8 cellular contexts compared by ENCODE assay signal in genomic region chr19:49506575-49507105, GRCh38. TPM values are rescaled to one million over a fixed set of nuclear protein-coding genes. Genes with fewer than 3 reads are reported as not detected.
DNase-seq lines count a peak whose midpoint lies in the region; ATAC-seq and TF ChIP-seq lines count a peak whose summit lies in the region.

No MANE protein-coding gene starts in this region.

- H3K9me3 ChIP-seq in CD4-positive, CD25-positive, alpha-beta regulatory T cell (ENCODE audit: control insufficient read depth in 2 of 2, low read length in 2 of 2), result no peaks in the 10 kb centered on the region
- H3K9me3 ChIP-seq in OCI-LY1 (ENCODE audit: low read length), result no peaks in the 10 kb centered on the region

- H3K9me3 Mint-ChIP-seq in CD4-positive, CD25-positive, alpha-beta regulatory T cell, result no peaks in the 10 kb centered on the region

- peak overlapping the region in 1 of 4 donors; percentile 84 for H3K4me3 Mint-ChIP-seq in CD4-positive, CD25-positive, alpha-beta regulatory T cell

- H3K4me1 Mint-ChIP-seq in CD4-positive, CD25-positive, alpha-beta regulatory T cell, result peaks cover 7 to 37% (median 21%) of the 10 kb centered on the region in 4 donors

- H3K4me2 ChIP-seq in OCI-LY1 (ENCODE audit: low read length), result no peak overlapping the region

- no peaks in the 10 kb centered on the region for H3K9me2 ChIP-seq in OCI-LY1 (ENCODE audit: low read depth, low read length)

- H2AFZ ChIP-seq in OCI-LY1 (ENCODE audit: low read length), result no peak overlapping the region

- H3K27me3 Mint-ChIP-seq in CD4-positive, CD25-positive, alpha-beta regulatory T cell, result no peaks in the 10 kb centered on the region

- peaks cover 30% of the 10 kb centered on the region for H3K4me1 ChIP-seq in CD4-positive, CD25-positive, alpha-beta regulatory T cell (ENCODE audit: control insufficient read depth, insufficient read depth, low read length, poor library complexity, severe bottlenecking)
- no peaks in the 10 kb centered on the region for H3K4me1 ChIP-seq in OCI-LY1 (ENCODE audit: insufficient read depth, low read length, severe bottlenecking)

- H3K4me3 ChIP-seq in CD4-positive, CD25-positive, alpha-beta regulatory T cell (ENCODE audit: low read depth, low read length), result no peak overlapping the region
- H3K4me3 ChIP-seq in OCI-LY1 (ENCODE audit: low read depth, low read length, poor library complexity, severe bottlenecking), result no peak overlapping the region
- H3K4me3 ChIP-seq in fibroblast of pulmonary artery (replicated peaks; ENCODE audit: low read depth, low read length), result no peak overlapping the region

- peak; percentile 67 to 83 (median 80) for DNase-seq in CD4-positive, CD25-positive, alpha-beta regulatory T cell
- DNase-seq in HCEC 1CT, result peak; percentile 27
- peak; percentile 79 for DNase-seq in activated T-cell treated with anti-CD3 and anti-CD28 coated beads, Interleukin-2, amount 50 U/mL, for 1 hour
- DNase-seq in fibroblast of pulmonary artery (ENCODE audit: low read depth), result peak; percentile 68
- peak; percentile 34 for DNase-seq in renal cortical epithelial cell (ENCODE audit: low read depth)

- H3K36me3 Mint-ChIP-seq in CD4-positive, CD25-positive, alpha-beta regulatory T cell, result peaks cover 3% of the 10 kb centered on the region

- no peaks in the 10 kb centered on the region for H3K79me2 ChIP-seq in OCI-LY1 (ENCODE audit: insufficient read depth, low read length)

- no peak overlapping the region for H3K9ac ChIP-seq in OCI-LY1 (ENCODE audit: low read length)

- no peaks in the 10 kb centered on the region for H3K36me3 ChIP-seq in CD4-positive, CD25-positive, alpha-beta regulatory T cell (ENCODE audit: control insufficient read depth, insufficient read depth, low read length)
- H3K36me3 ChIP-seq in OCI-LY1 (ENCODE audit: insufficient read depth, low read length), result no peaks in the 10 kb centered on the region

- no peaks in the 10 kb centered on the region for H3F3A ChIP-seq in OCI-LY1 (ENCODE audit: insufficient read depth, low read length)

- no peaks in the 10 kb centered on the region for H4K20me1 ChIP-seq in OCI-LY1 (ENCODE audit: insufficient read depth, low read length)

- TF ChIP-seq CTCF in OCI-LY1 (IDR thresholded peaks at IDR 0.05; ENCODE audit: low read length), result peak; percentile 90
- TF ChIP-seq CTCF in fibroblast of pulmonary artery (IDR thresholded peaks at IDR 0.05; ENCODE audit: low read length, missing control alignments), result peak; percentile 77

- ATAC-seq in CD4-positive, CD25-positive, alpha-beta regulatory T cell (ENCODE audit: low read depth in 2 of 2), result peak; percentile 71 to 77
- ATAC-seq in HG03045 (IDR thresholded peaks at IDR 0.05; ENCODE audit: unreplicated experiment) (no peak), GM21576 (IDR thresholded peaks at IDR 0.05; ENCODE audit: unreplicated experiment) (no peak)

- peak overlapping the region; percentile 26 to 79 (median 46) for H3K27ac Mint-ChIP-seq in CD4-positive, CD25-positive, alpha-beta regulatory T cell

- no peak overlapping the region for H3K27ac ChIP-seq in CD4-positive, CD25-positive, alpha-beta regulatory T cell (ENCODE audit: insufficient read depth, low read length, poor library complexity, severe bottlenecking)
- no peak overlapping the region for H3K27ac ChIP-seq in OCI-LY1 (ENCODE audit: low read depth, low read length, poor library complexity, severe bottlenecking)

- H3K27me3 ChIP-seq in CD4-positive, CD25-positive, alpha-beta regulatory T cell (ENCODE audit: control insufficient read depth, insufficient read depth, low read length), result no peaks in the 10 kb centered on the region
- H3K27me3 ChIP-seq in OCI-LY1 (ENCODE audit: insufficient read depth, low read length), result no peaks in the 10 kb centered on the region

RNA-seq across cellular contexts. Expression of gene FCGRT, which starts 5.8 kb away (rescaled TPM):
- 23.3 TPM for total RNA-seq in CD4-positive, CD25-positive, alpha-beta regulatory T cell
- polyA plus RNA-seq in CD4-positive, CD25-positive, alpha-beta regulatory T cell, result 10 to 100 TPM; 43.0 to 63.0 (median 49.8) TPM
- 23.4 and 47.7 TPM in 2 replicates for total RNA-seq in renal cortical epithelial cell

RNA-seq across cellular contexts. Expression of gene RPS11, which starts 10.4 kb away (rescaled TPM):
- 2,000 TPM for total RNA-seq in CD4-positive, CD25-positive, alpha-beta regulatory T cell
- polyA plus RNA-seq in CD4-positive, CD25-positive, alpha-beta regulatory T cell, result 1,000 to 10,000 TPM; 1,810 to 2,513 (median 2,330) TPM
- total RNA-seq in renal cortical epithelial cell, result 2,210 and 4,384 TPM in 2 replicates

RNA-seq across cellular contexts. Expression of gene RPL13A, which starts 19.2 kb away (rescaled TPM):
- 3,622 TPM for total RNA-seq in CD4-positive, CD25-positive, alpha-beta regulatory T cell
- 1,000 to 10,000 TPM; 1,768 to 2,996 (median 2,546) TPM for polyA plus RNA-seq in CD4-positive, CD25-positive, alpha-beta regulatory T cell
- 962 and 2,738 TPM in 2 replicates for total RNA-seq in renal cortical epithelial cell

RNA-seq across cellular contexts. Expression of gene RCN3, which starts 21.2 kb away (rescaled TPM):
- 3.6 TPM for total RNA-seq in CD4-positive, CD25-positive, alpha-beta regulatory T cell
- polyA plus RNA-seq in CD4-positive, CD25-positive, alpha-beta regulatory T cell, result 1 to 10 TPM; 1.5 to 5.5 (median 2.5) TPM
- total RNA-seq in renal cortical epithelial cell, result 0.75 and 1.6 TPM in 2 replicates

RNA-seq across cellular contexts. Expression of gene FLT3LG, which starts 32.6 kb away (rescaled TPM):
- total RNA-seq in CD4-positive, CD25-positive, alpha-beta regulatory T cell, result 250 TPM
- 100 to 1,000 TPM; 103 to 154 (median 112) TPM for polyA plus RNA-seq in CD4-positive, CD25-positive, alpha-beta regulatory T cell
- 1.3 and 1.7 TPM in 2 replicates for total RNA-seq in renal cortical epithelial cell

Comparison
In these comparisons a context has a peak if more than half of its experiments do, and no peak if none do; other contexts are left out.
1. ATAC-seq: peak in CD4-positive, CD25-positive, alpha-beta regulatory T cell (2 of 2); none in HG03045 (single experiment) and GM21576 (single experiment).
2. DNase-seq: peak in every context shown above with its lines; median percentile 80 in CD4-positive, CD25-positive, alpha-beta regulatory T cell; 79 in activated T-cell treated with anti-CD3 and anti-CD28 coated beads, Interleukin-2, amount 50 U/mL, for 1 hour; 68 in fibroblast of pulmonary artery; 34 in renal cortical epithelial cell; 27 in HCEC 1CT.